Comparison of ENCODE assay signal across 8 cellular contexts in the genomic region with DNA sequence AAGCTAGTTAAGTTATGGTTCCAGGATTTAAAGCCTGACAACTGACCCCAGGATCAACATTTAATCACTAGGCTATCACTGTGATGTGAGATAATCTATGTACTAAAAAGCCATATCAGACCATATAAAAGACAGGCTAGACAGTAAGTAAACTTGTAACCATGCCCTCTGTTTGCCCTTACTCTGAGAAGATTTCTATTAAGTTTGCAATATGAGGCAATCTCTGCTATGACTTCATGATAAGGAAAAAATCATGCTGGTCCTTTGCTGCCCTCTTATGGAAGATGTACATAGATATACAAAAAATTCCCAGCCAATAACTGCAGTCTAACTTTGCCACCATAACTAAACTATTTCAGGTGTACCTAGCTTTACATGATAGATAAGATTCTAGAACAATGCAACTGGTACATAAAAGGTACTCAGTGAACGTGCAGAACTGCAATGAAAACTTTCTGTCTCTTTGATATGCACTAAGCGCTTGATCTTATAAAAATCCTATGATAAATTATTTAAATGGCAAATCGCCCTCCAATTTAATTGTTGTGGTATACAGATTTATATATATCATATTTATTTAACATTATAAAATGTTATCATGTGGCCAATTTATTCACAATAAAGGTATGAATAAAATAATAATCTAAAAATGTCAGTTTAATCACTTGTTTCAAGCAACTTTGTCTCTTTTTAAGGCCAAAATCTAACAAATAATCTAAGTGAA.
DNase-seq lines count a peak whose midpoint lies in the region; ATAC-seq, FAIRE-seq and TF ChIP-seq lines count a peak whose summit lies in the region.

No MANE protein-coding gene starts in this region.

- no peaks in the 10 kb centered on the region for H3K9me3 ChIP-seq in kidney (ENCODE audit: control insufficient read depth in 1 of 2, low read length in 2 of 2)
- no peaks in the 10 kb centered on the region for H3K9me3 ChIP-seq in thyroid gland

- peaks cover 0 to under 1% of the 10 kb centered on the region in 2 donors for H3K36me3 ChIP-seq in kidney (ENCODE audit: control insufficient read depth in 1 of 2, insufficient read depth in 2 of 2, low read length in 2 of 2)
- H3K36me3 ChIP-seq in thyroid gland = no peaks in the 10 kb centered on the region

- H3K27ac ChIP-seq in kidney (ENCODE audit: low read depth in 2 of 2, low read length in 2 of 2) (no peak overlapping the region), thyroid gland (no peak overlapping the region)

- 76 to 85% methylated on average over 3 of the region's 3 CpGs for WGBS in thyroid gland, 2 donors

- no peaks in the 10 kb centered on the region for H3K27me3 ChIP-seq in thyroid gland

- TF ChIP-seq POLR2A in thyroid gland (IDR thresholded peaks at IDR 0.05) = no peak

- in situ Hi-C loops in GM13977 (cut with MboI; ENCODE audit: low pct_unique_long_range_greater_than_20kb, low sequenced_read_pairs, unreplicated experiment) = no loop called here
- in situ Hi-C loops in astrocyte of the cerebellum (cut with HindIII; ENCODE audit: low sequenced_read_pairs) = no loop called here

- H3K9ac ChIP-seq in kidney (ENCODE audit: low read length in 2 of 2) = no peak overlapping the region

- H3K4me3 ChIP-seq in astrocyte of the cerebellum (ENCODE audit: low read depth, low read length) = no peak overlapping the region
- no peak overlapping the region for H3K4me3 ChIP-seq in kidney (ENCODE audit: low read length in 2 of 2)
- H3K4me3 ChIP-seq in thyroid gland (replicated peaks in 1 of 3) = no peak overlapping the region

- ATAC-seq in HG02571 (IDR thresholded peaks at IDR 0.05; ENCODE audit: unreplicated experiment) = no peak

- H3K4me1 ChIP-seq in kidney (ENCODE audit: control insufficient read depth in 1 of 2, insufficient read depth in 1 of 2, low read depth in 1 of 2, low read length in 2 of 2) = no peaks in the 10 kb centered on the region
- peaks cover 12 to 17% of the 10 kb centered on the region in 2 donors for H3K4me1 ChIP-seq in thyroid gland

- FAIRE-seq in kidney (lab: Jason Lieb, UNC) = no peak

- intact Hi-C loops in kidney (cut with DNase I) (no loop called here), thyroid gland (cut with DNase I) (no loop called here)

- peak; percentile 71 for DNase-seq in AG20443 (ENCODE audit: low spot score)
- peak; percentile 34 for DNase-seq in GM13977 (ENCODE audit: low spot score)
- peak; percentile 45 for DNase-seq in NCI-H526 treated with DMSO at 0.1 percent for 48 hours (lab: John Stamatoyannopoulos, UW)
- peak; percentile 79 for DNase-seq in astrocyte of the cerebellum (ENCODE audit: low read depth)
- no peak for DNase-seq in kidney
- DNase-seq in thyroid gland = no peak
- no peak for DNase-seq in HK-2 (ENCODE audit: unreplicated experiment)

- TF ChIP-seq CTCF in GM13977 (IDR thresholded peaks at IDR 0.05; ENCODE audit: extremely low read depth, insufficient read depth, missing control alignments) (peak; percentile 28), astrocyte of the cerebellum (IDR thresholded peaks at IDR 0.05; ENCODE audit: low read depth, low read length, missing control alignments) (peak; percentile 47), kidney (IDR thresholded peaks at IDR 0.05; ENCODE audit: borderline replicate concordance, extremely low read depth, insufficient read depth) (peak; percentile 33), thyroid gland (IDR thresholded peaks at IDR 0.05) (peak in 4 of 6 experiments; percentile 32 to 74 (median 50))

Comparison
In these comparisons a context has a peak if more than half of its experiments do, and no peak if none do; other contexts are left out.
1. DNase-seq: peak in AG20443 (single experiment), GM13977 (single experiment), NCI-H526 treated with DMSO at 0.1 percent for 48 hours (single experiment) and astrocyte of the cerebellum (single experiment); none in kidney (single experiment), thyroid gland (0 of 2) and HK-2 (single experiment).
2. Peak in every context shown above with its lines, with median percentiles within 50 percentile points of each other: CTCF ChIP-seq.